In the genomic region with DNA sequence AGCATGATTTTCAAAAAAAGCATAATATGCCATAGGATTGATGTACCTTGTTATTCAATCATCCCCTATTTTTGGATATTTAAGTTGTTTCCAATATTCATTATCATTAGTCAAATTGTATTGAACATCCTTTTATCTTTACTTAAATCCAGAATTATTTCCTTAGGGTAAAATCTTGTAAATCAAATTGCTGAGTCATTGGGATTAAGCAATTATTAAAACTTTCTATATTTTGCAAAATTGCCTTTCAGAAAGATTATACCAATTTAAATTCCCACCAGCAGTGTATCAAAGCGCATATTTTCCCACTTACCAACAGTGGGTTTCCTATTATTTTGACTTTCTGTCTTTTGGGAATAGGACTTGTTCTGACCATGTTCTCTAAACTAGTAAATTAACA, we compare ENCODE assay signal across 20 cellular contexts.
DNase-seq lines count a peak whose midpoint lies in the region; ATAC-seq, FAIRE-seq and TF ChIP-seq lines count a peak whose summit lies in the region.
"Had no signal": no experiment of that assay in that cellular context is flagged by ENCODE, and none has a peak within 500 bp of the region (broad histone marks: within the 10 kb centered on the region; RNA-seq: fewer than 3 reads in every experiment).

No MANE protein-coding gene starts in this region.

- ATAC-seq in A549 (no peak), K562 (no peak)
- ATAC-seq: CD8-positive, alpha-beta T cell had no signal

- H3K4me2 ChIP-seq in A549 (no peak overlapping the region), K562 (ENCODE audit: insufficient read depth, low read length) (no peak overlapping the region), smooth muscle cell (no peak overlapping the region)
- H3K4me2 ChIP-seq: BLaER1 had no signal

- no peaks in the 10 kb centered on the region for H3K9me1 ChIP-seq in K562 (ENCODE audit: control insufficient read depth, insufficient read depth, low read length)

- in situ Hi-C loops in K562 (cut with MboI), result no loop called here

- H3K27ac ChIP-seq in A549 (no peak overlapping the region), K562 (ENCODE audit: extremely low read depth, low read depth, low read length) (no peak overlapping the region), smooth muscle cell (ENCODE audit: low read depth) (no peak overlapping the region), breast epithelium (no peak overlapping the region)
- H3K27ac ChIP-seq: BLaER1, C4-2B had no signal

- intact Hi-C loops in K562 (cut with micrococcal nuclease), result loop anchor here (5.0 kb wide), 1 partner anchor 186 kb away; no protein-coding TSS in a partner anchor
- intact Hi-C loops in breast epithelium (cut with DNase I; ENCODE audit: low total_unique reads), result no loop called here
- intact Hi-C loops in posterior cingulate gyrus (cut with DNase I), result no loop called here

- DNase-seq in A549 (ENCODE audit: low read depth in 1 of 2, low spot score in 1 of 2) (no peak), K562 (ENCODE audit: extremely low read depth in 1 of 4, low spot score in 3 of 4) (no peak), smooth muscle cell (lab: John Stamatoyannopoulos, UW; ENCODE audit: unreplicated experiment) (no peak), breast epithelium (ENCODE audit: low spot score in 2 of 2) (no peak), posterior cingulate gyrus (no peak)
- DNase-seq: Caco-2; CD4-positive, CD25-positive, alpha-beta regulatory T cell; CD8-positive, alpha-beta T cell; DMS153; DND-41; GF-D8; GOT3; HFFc6 had no signal

- H4K20me1 ChIP-seq in K562 (replicated peaks; ENCODE audit: control insufficient read depth, insufficient read depth, low read length) (no peaks in the 10 kb centered on the region), smooth muscle cell (ENCODE audit: low read depth) (no peaks in the 10 kb centered on the region)
- H4K20me1 ChIP-seq: BLaER1 had no signal

- no peak for FAIRE-seq in A549 (lab: Jason Lieb, UNC)
- peak; percentile 27 for FAIRE-seq in G401.6 (lab: Jason Lieb, UNC)
- no peak for FAIRE-seq in K562 (lab: Jason Lieb, UNC)
- FAIRE-seq: GM12891, GM18507, H54 had no signal

- TF ChIP-seq RAD21 in A549 (conservative IDR thresholded peaks at IDR 0.05 in 1 of 2, IDR thresholded peaks at IDR 0.05 in 1 of 2) (no peak), K562 (CRISPR knock-in tag; conservative IDR thresholded peaks at IDR 0.05 in 1 of 2, IDR thresholded peaks at IDR 0.05 in 1 of 2) (no peak)

- no peaks in the 10 kb centered on the region for H3K36me3 ChIP-seq in K562 (ENCODE audit: control insufficient read depth, insufficient read depth, low read length)
- no peaks in the 10 kb centered on the region for H3K36me3 ChIP-seq in smooth muscle cell (ENCODE audit: low read depth)
- H3K36me3 ChIP-seq in breast epithelium, result no peaks in the 10 kb centered on the region
- H3K36me3 ChIP-seq: BLaER1, HAP-1 had no signal

- TF ChIP-seq EP300 in A549 (IDR thresholded peaks at IDR 0.05) (no peak), K562 (IDR thresholded peaks at IDR 0.05; ENCODE audit: low read length) (no peak)

- H3K4me1 ChIP-seq in A549 (no peaks in the 10 kb centered on the region), K562 (replicated peaks in 1 of 2; ENCODE audit: control insufficient read depth in 2 of 2, insufficient read depth in 2 of 2, low read length in 2 of 2) (no peaks in the 10 kb centered on the region), smooth muscle cell (ENCODE audit: low read depth) (no peaks in the 10 kb centered on the region), breast epithelium (no peaks in the 10 kb centered on the region)
- H3K4me1 ChIP-seq: Caco-2, HAP-1 had no signal

- H2AFZ ChIP-seq in K562 (ENCODE audit: low read depth, low read length) (no peak overlapping the region), smooth muscle cell (ENCODE audit: low read depth) (peak overlapping the region; percentile 84)

- H3F3A ChIP-seq in smooth muscle cell (ENCODE audit: low read depth), result no peaks in the 10 kb centered on the region

- H3K4me3 ChIP-seq in A549, result no peak overlapping the region
- H3K4me3 ChIP-seq in K562, result no peak overlapping the region
- no peak overlapping the region for H3K4me3 ChIP-seq in smooth muscle cell
- no peak overlapping the region for H3K4me3 ChIP-seq in breast epithelium
- H3K4me3 ChIP-seq: BLaER1, HAP-1 had no signal

- CTCF ChIA-PET in A549 (lab: Yijun Ruan, JAX) (no interaction called here), K562 (lab: Yijun Ruan, JAX; ENCODE audit: low intra/inter-chr PET ratio) (no interaction called here)

- TF ChIP-seq CTCF in A549 (IDR thresholded peaks at IDR 0.05) (no peak), K562 (IDR thresholded peaks at IDR 0.05 in 2 of 3, conservative IDR thresholded peaks at IDR 0.05 in 1 of 3; ENCODE audit: insufficient read depth in 2 of 3, low read depth in 1 of 3, low read length in 3 of 3) (no peak), smooth muscle cell (IDR thresholded peaks at IDR 0.05; ENCODE audit: borderline replicate concordance, insufficient read depth, poor library complexity, severe bottlenecking) (no peak), breast epithelium (IDR thresholded peaks at IDR 0.05) (no peak)

- no peak for TF ChIP-seq POLR2A in A549 (IDR thresholded peaks at IDR 0.05; ENCODE audit: low read length)
- no peak for TF ChIP-seq POLR2A in K562 (conservative IDR thresholded peaks at IDR 0.05)
- TF ChIP-seq POLR2A in breast epithelium (IDR thresholded peaks at IDR 0.05), result no peak

- no peaks in the 10 kb centered on the region for H3K9me3 ChIP-seq in A549
- no peaks in the 10 kb centered on the region for H3K9me3 ChIP-seq in K562 (replicated peaks; ENCODE audit: control insufficient read depth, insufficient read depth, low read depth, low read length)
- no peaks in the 10 kb centered on the region for H3K9me3 ChIP-seq in smooth muscle cell (replicated peaks; ENCODE audit: low read depth)
- no peaks in the 10 kb centered on the region for H3K9me3 ChIP-seq in breast epithelium
- H3K9me3 ChIP-seq: BLaER1, Caco-2, HAP-1 had no signal

- no peaks in the 10 kb centered on the region for H3K79me2 ChIP-seq in K562 (ENCODE audit: control insufficient read depth, insufficient read depth, low read length)
- H3K79me2 ChIP-seq in smooth muscle cell (ENCODE audit: low read depth), result no peaks in the 10 kb centered on the region

- 88% methylated on average over 1 of the region's 1 CpG for WGBS in A549 (ENCODE audit: missing lambda C conversion rate)
- WGBS in K562 (ENCODE audit: insufficient coverage, low coverage, missing lambda C conversion rate), result 3% methylated on average over 1 of the region's 1 CpG
- 92% methylated on average over 1 of the region's 1 CpG for WGBS in smooth muscle cell (ENCODE audit: low lambda C conversion rate)

- POLR2A ChIA-PET in A549 (lab: Yijun Ruan, JAX) (no interaction called here), K562 (lab: Yijun Ruan, JAX) (interaction anchor here (0.6 kb wide), 1 partner anchor 10 kb away, joined by 3 read pairs; no protein-coding TSS in a partner anchor)

- no TSS peak for BruUV-seq in K562 (replicated peaks; lab: Mats Ljungman, UMichigan)

- H3K9ac ChIP-seq in K562 (ENCODE audit: insufficient read depth in 1 of 2, low read depth in 2 of 2, low read length in 2 of 2) (no peak overlapping the region), smooth muscle cell (ENCODE audit: low read depth) (no peak overlapping the region)
- H3K9ac ChIP-seq: BLaER1 had no signal

- no peaks in the 10 kb centered on the region; a peak in 1 of 5 replicates for H3K27me3 ChIP-seq in K562 (ENCODE audit: control insufficient read depth in 2 of 2, insufficient read depth in 2 of 2, low read length in 2 of 2)
- H3K27me3 ChIP-seq in smooth muscle cell (ENCODE audit: low read depth), result no peaks in the 10 kb centered on the region
- H3K27me3 ChIP-seq in breast epithelium, result no peaks in the 10 kb centered on the region
- H3K27me3 ChIP-seq: BLaER1 had no signal

TF ChIP-seq in A549, 52 proteins besides CTCF, POLR2A, EP300 and RAD21 (continues in another document):
- TF ChIP-seq MAFK (IDR thresholded peaks at IDR 0.05; ENCODE audit: partially characterized antibody), result peak; percentile 72
- TF ChIP-seq ZC3H11A (IDR thresholded peaks at IDR 0.05), result no peak
- TF ChIP-seq NR3C1 (IDR thresholded peaks at IDR 0.05), result no peak
- TF ChIP-seq, protein P1, sequence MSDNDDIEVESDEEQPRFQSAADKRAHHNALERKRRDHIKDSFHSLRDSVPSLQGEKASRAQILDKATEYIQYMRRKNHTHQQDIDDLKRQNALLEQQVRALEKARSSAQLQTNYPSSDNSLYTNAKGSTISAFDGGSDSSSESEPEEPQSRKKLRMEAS (IDR thresholded peaks at IDR 0.05), result no peak
- no peak for TF ChIP-seq EHF (CRISPR knock-in tag; IDR thresholded peaks at IDR 0.05)
- no peak for TF ChIP-seq BHLHE40 (IDR thresholded peaks at IDR 0.05; ENCODE audit: low read depth, low read length)
- no peak for TF ChIP-seq JUN (IDR thresholded peaks at IDR 0.05)

TF ChIP-seq in K562, 482 proteins besides CTCF, POLR2A, EP300 and RAD21:
- TF ChIP-seq ZNF316 (IDR thresholded peaks at IDR 0.05) (peak; percentile 83), C11orf30 (IDR thresholded peaks at IDR 0.05; ENCODE audit: low read depth) (peak; percentile 53), MAFK (IDR thresholded peaks at IDR 0.05; ENCODE audit: low read length) (peak; percentile 48; the same call in 1 of the 2 replicates), NFE2L1 (tag; IDR thresholded peaks at IDR 0.05; ENCODE audit: borderline replicate concordance, low read depth) (peak; percentile 51; the same call in 1 of the 2 replicates), MAFF (IDR thresholded peaks at IDR 0.05; ENCODE audit: low read length) (peak; percentile 71), MAFG (tag; conservative IDR thresholded peaks at IDR 0.05) (peak; percentile 80), TFAM (CRISPR knock-in tag; conservative IDR thresholded peaks at IDR 0.05) (no peak), SRF (CRISPR knock-in tag; IDR thresholded peaks at IDR 0.05) (no peak)

Comparison
In these comparisons a context has a peak if more than half of its experiments do, and no peak if none do; other contexts are left out.
1. Of the 35 proteins assayed by ChIP-seq in both K562 and A549: peak only in K562: none; only in A549: none; in both: MAFK; in neither: 34.